ENCODE assay signal across 7 cellular contexts in genomic region chr22:20983081-20983745, GRCh38. TPM values are rescaled to one million over a fixed set of nuclear protein-coding genes. Genes with fewer than 3 reads are reported as not detected.
A peak's percentile ranks its signal among the peaks of the same experiment; 100 is the strongest.
DNase-seq lines count a peak whose midpoint lies in the region; ATAC-seq lines count a peak whose summit lies in the region.

No MANE protein-coding gene starts in this region.

- peaks cover 9% of the 10 kb centered on the region for H3K9me3 Mint-ChIP-seq in activated T-helper 1 cell treated with anti-CD3 and anti-CD28 coated beads, Interleukin-12 subunit alpha, Interleukin-12 subunit beta, Interleukin-2, Interleukin-4 antibody, amounts not matched to agents 30 ng/mL and 10 ng/mL and 1 ng/mL, durations not matched to agents 14 hours and 24 hours and 36 hours

- intact Hi-C loops in activated T-helper 1 cell treated with anti-CD3 and anti-CD28 coated beads, Interleukin-12 subunit alpha, Interleukin-12 subunit beta, Interleukin-2, Interleukin-4 antibody, amounts not matched to agents 30 ng/mL and 10 ng/mL and 1 ng/mL, durations not matched to agents 14 hours and 24 hours and 36 hours (cut with micrococcal nuclease) = loop anchor here (2.0 to 5.0 kb wide), 2 partner anchors 20 to 66 kb away; partner anchors contain the start of gene CRKL

- ATAC-seq in HG02981 (IDR thresholded peaks at IDR 0.05; ENCODE audit: unreplicated experiment) (no peak), GM21576 (IDR thresholded peaks at IDR 0.05; ENCODE audit: unreplicated experiment) (no peak)

- H3K4me1 Mint-ChIP-seq in activated T-helper 1 cell treated with anti-CD3 and anti-CD28 coated beads, Interleukin-12 subunit alpha, Interleukin-12 subunit beta, Interleukin-2, Interleukin-4 antibody, amounts not matched to agents 30 ng/mL and 10 ng/mL and 1 ng/mL, durations not matched to agents 14 hours and 24 hours and 36 hours (ENCODE audit: low read depth) = peaks cover 44% of the 10 kb centered on the region

- DNase-seq in activated T-helper 1 cell treated with anti-CD3 and anti-CD28 coated beads, Interleukin-12 subunit alpha, Interleukin-12 subunit beta, Interleukin-2, Interleukin-4 antibody, amounts not matched to agents 30 ng/mL and 10 ng/mL and 1 ng/mL, durations not matched to agents 14 hours and 24 hours and 36 hours (ENCODE audit: low spot score) = no peak
- DNase-seq in AG20443 (ENCODE audit: low spot score) = no peak

- H3K36me3 Mint-ChIP-seq in activated T-helper 1 cell treated with anti-CD3 and anti-CD28 coated beads, Interleukin-12 subunit alpha, Interleukin-12 subunit beta, Interleukin-2, Interleukin-4 antibody, amounts not matched to agents 30 ng/mL and 10 ng/mL and 1 ng/mL, durations not matched to agents 14 hours and 24 hours and 36 hours (ENCODE audit: low read depth) = peaks cover 20% of the 10 kb centered on the region

- H3K27ac ChIP-seq in HUES6 (ENCODE audit: low read depth, low read length) (no peak overlapping the region), stomach smooth muscle (ENCODE audit: low read length) (no peak overlapping the region)

- peak overlapping the region; percentile 89 for H3K4me3 ChIP-seq in HUES6 (ENCODE audit: low read depth, low read length)
- peak overlapping the region; percentile 97 for H3K4me3 ChIP-seq in iPS-18c (ENCODE audit: insufficient read depth, low read depth, low read length)
- peak overlapping the region; percentile 93 to 96 for H3K4me3 ChIP-seq in stomach smooth muscle (ENCODE audit: low read length in 2 of 2)

- H3K36me3 ChIP-seq in HUES6 (ENCODE audit: control insufficient read depth, insufficient read depth, low read length) (peaks cover 24% of the 10 kb centered on the region), stomach smooth muscle (ENCODE audit: control insufficient read depth in 2 of 2, insufficient read depth in 2 of 2, low read length in 2 of 2) (peaks cover 15 to 18% of the 10 kb centered on the region in 2 donors)

- peaks cover 9% of the 10 kb centered on the region for H3K9me3 ChIP-seq in HUES6 (ENCODE audit: control insufficient read depth, insufficient read depth, low read depth, low read length)
- H3K9me3 ChIP-seq in iPS-18c (ENCODE audit: control insufficient read depth, insufficient read depth, low read length) = peaks cover 4% of the 10 kb centered on the region
- peaks cover 0 to 5% of the 10 kb centered on the region in 2 donors for H3K9me3 ChIP-seq in stomach smooth muscle (ENCODE audit: control insufficient read depth in 2 of 2, low read length in 2 of 2)

- H3K27me3 ChIP-seq in HUES6 (ENCODE audit: control insufficient read depth, insufficient read depth, low read length) = peaks cover 21% of the 10 kb centered on the region
- no peaks in the 10 kb centered on the region for H3K27me3 ChIP-seq in stomach smooth muscle (ENCODE audit: control insufficient read depth in 1 of 2, insufficient read depth in 2 of 2, low read length in 2 of 2)

- no peaks in the 10 kb centered on the region for H3K27me3 Mint-ChIP-seq in activated T-helper 1 cell treated with anti-CD3 and anti-CD28 coated beads, Interleukin-12 subunit alpha, Interleukin-12 subunit beta, Interleukin-2, Interleukin-4 antibody, amounts not matched to agents 30 ng/mL and 10 ng/mL and 1 ng/mL, durations not matched to agents 14 hours and 24 hours and 36 hours (ENCODE audit: insufficient read depth)

- peak overlapping the region; percentile 90 for H3K4me3 Mint-ChIP-seq in activated T-helper 1 cell treated with anti-CD3 and anti-CD28 coated beads, Interleukin-12 subunit alpha, Interleukin-12 subunit beta, Interleukin-2, Interleukin-4 antibody, amounts not matched to agents 30 ng/mL and 10 ng/mL and 1 ng/mL, durations not matched to agents 14 hours and 24 hours and 36 hours

- H3K4me1 ChIP-seq in HUES6 (ENCODE audit: control insufficient read depth, insufficient read depth, low read length) (peaks cover 16% of the 10 kb centered on the region), stomach smooth muscle (ENCODE audit: control insufficient read depth, insufficient read depth, low read length) (peaks cover 40% of the 10 kb centered on the region)

- peak overlapping the region; percentile 82 for H3K27ac Mint-ChIP-seq in activated T-helper 1 cell treated with anti-CD3 and anti-CD28 coated beads, Interleukin-12 subunit alpha, Interleukin-12 subunit beta, Interleukin-2, Interleukin-4 antibody, amounts not matched to agents 30 ng/mL and 10 ng/mL and 1 ng/mL, durations not matched to agents 14 hours and 24 hours and 36 hours

- no peak overlapping the region for H3K9ac ChIP-seq in HUES6 (ENCODE audit: low read length)
- peak overlapping the region; percentile 93 to 98 for H3K9ac ChIP-seq in stomach smooth muscle (ENCODE audit: low read length in 2 of 2)

RNA-seq across cellular contexts. Expression of gene LZTR1, which starts 1.1 kb away (rescaled TPM):
- 81.9 and 87.5 TPM in 2 replicates for total RNA-seq in activated T-helper 1 cell treated with anti-CD3 and anti-CD28 coated beads, Interleukin-12 subunit alpha, Interleukin-12 subunit beta, Interleukin-2, Interleukin-4 antibody, amounts not matched to agents 30 ng/mL and 10 ng/mL and 1 ng/mL, durations not matched to agents 14 hours and 24 hours and 36 hours

RNA-seq across cellular contexts. Expression of gene AIFM3, which starts 16.2 kb away (rescaled TPM):
- 0.88 and 0.93 TPM in 2 replicates for total RNA-seq in activated T-helper 1 cell treated with anti-CD3 and anti-CD28 coated beads, Interleukin-12 subunit alpha, Interleukin-12 subunit beta, Interleukin-2, Interleukin-4 antibody, amounts not matched to agents 30 ng/mL and 10 ng/mL and 1 ng/mL, durations not matched to agents 14 hours and 24 hours and 36 hours

RNA-seq across cellular contexts. Expression of gene THAP7, which starts 18.7 kb away (rescaled TPM):
- 35.1 and 36.8 TPM in 2 replicates for total RNA-seq in activated T-helper 1 cell treated with anti-CD3 and anti-CD28 coated beads, Interleukin-12 subunit alpha, Interleukin-12 subunit beta, Interleukin-2, Interleukin-4 antibody, amounts not matched to agents 30 ng/mL and 10 ng/mL and 1 ng/mL, durations not matched to agents 14 hours and 24 hours and 36 hours

RNA-seq across cellular contexts. Expression of gene P2RX6, which starts 31.8 kb away (rescaled TPM):
- 0.18 and 0.22 TPM in 2 replicates for total RNA-seq in activated T-helper 1 cell treated with anti-CD3 and anti-CD28 coated beads, Interleukin-12 subunit alpha, Interleukin-12 subunit beta, Interleukin-2, Interleukin-4 antibody, amounts not matched to agents 30 ng/mL and 10 ng/mL and 1 ng/mL, durations not matched to agents 14 hours and 24 hours and 36 hours

RNA-seq across cellular contexts. Expression of gene SLC7A4, which starts 49.1 kb away (rescaled TPM):
- total RNA-seq in activated T-helper 1 cell treated with anti-CD3 and anti-CD28 coated beads, Interleukin-12 subunit alpha, Interleukin-12 subunit beta, Interleukin-2, Interleukin-4 antibody, amounts not matched to agents 30 ng/mL and 10 ng/mL and 1 ng/mL, durations not matched to agents 14 hours and 24 hours and 36 hours = not detected in 2 replicates
